In the genomic region with DNA sequence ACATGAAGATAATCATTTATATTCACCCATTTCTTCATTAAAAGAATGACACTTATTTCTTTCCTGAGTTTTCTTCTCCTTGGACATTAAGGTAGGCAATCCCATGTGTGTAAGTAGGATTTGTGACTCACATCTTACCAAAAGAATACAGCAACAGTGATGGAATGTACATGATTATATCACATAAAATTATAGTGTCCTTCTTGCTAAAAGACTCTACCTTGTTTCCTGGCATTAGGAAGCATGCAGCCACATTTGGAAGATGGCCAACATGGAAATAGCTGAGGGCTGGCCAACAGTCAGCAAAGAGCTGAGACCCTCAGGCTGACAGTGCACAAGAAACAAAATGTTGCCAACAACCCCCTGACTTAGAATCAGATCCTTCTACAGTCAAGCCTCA, we compare ENCODE assay signal across 20 cellular contexts.
DNase-seq lines count a peak whose midpoint lies in the region; ATAC-seq and TF ChIP-seq lines count a peak whose summit lies in the region.
"Had no signal": no experiment of that assay in that cellular context is flagged by ENCODE, and none has a peak within 500 bp of the region (broad histone marks: within the 10 kb centered on the region; RNA-seq: fewer than 3 reads in every experiment).

No MANE protein-coding gene starts in this region.

- peaks cover 6% of the 10 kb centered on the region for H3F3A ChIP-seq in SK-N-SH (replicated peaks; ENCODE audit: insufficient read depth)

- no peak for ATAC-seq in HG02973 (IDR thresholded peaks at IDR 0.05; ENCODE audit: unreplicated experiment)
- ATAC-seq: activated CD4-positive, alpha-beta T cell treated with anti-CD3 and anti-CD28 coated beads for 36 hours; activated naive CD4-positive, alpha-beta T cell treated with anti-CD3 and anti-CD28 coated beads, Interleukin-2, amount 50 U/mL, for 72 hours; CD8-positive, alpha-beta T cell; gastroesophageal sphincter; T-cell had no signal

- peak; percentile 50 for DNase-seq in HCEC 1CT
- DNase-seq in SK-N-SH: peak; percentile 24
- DNase-seq in epithelial cell of esophagus (ENCODE audit: low read depth): peak; percentile 59
- DNase-seq in non-pigmented ciliary epithelial cell (ENCODE audit: low read depth): peak; percentile 17
- no peak for DNase-seq in NCI-H1436 (lab: John Stamatoyannopoulos, UW)
- DNase-seq in medulla oblongata (ENCODE audit: extremely low spot score): no peak
- DNase-seq: activated CD4-positive, alpha-beta T cell treated with anti-CD3 and anti-CD28 coated beads for 36 hours; brain microvascular endothelial cell; CD8-positive, alpha-beta T cell; DMS53; Kasumi-1; NCI-H1105; NCI-H510A; nephron progenitor cell; Right ventricle myocardium superior; stimulated activated naive CD4-positive, alpha-beta T cell; T-cell had no signal

- H3K9me2 ChIP-seq in SK-N-SH: no peaks in the 10 kb centered on the region

- POLR2A ChIA-PET in SK-N-SH (lab: Yijun Ruan, JAX): no interaction called here

- no peak overlapping the region for H3K4me2 ChIP-seq in SK-N-SH

- peaks cover 0 to 6% of the 10 kb centered on the region in 2 experiments; a peak in 1 of 4 replicates for H3K4me1 ChIP-seq in SK-N-SH (ENCODE audit: control insufficient read depth in 1 of 2, insufficient read depth in 2 of 2, low read depth in 1 of 2, low read length in 1 of 2)
- H3K4me1 ChIP-seq: gastroesophageal sphincter had no signal

- H3K79me2 ChIP-seq in SK-N-SH (ENCODE audit: insufficient read depth): no peaks in the 10 kb centered on the region

- no peak overlapping the region for H2AFZ ChIP-seq in SK-N-SH (ENCODE audit: low read depth)

- H3K36me3 ChIP-seq in SK-N-SH (replicated peaks in 1 of 2; ENCODE audit: control insufficient read depth in 1 of 2, insufficient read depth in 2 of 2, low read length in 1 of 2): no peaks in the 10 kb centered on the region
- H3K36me3 ChIP-seq: brain microvascular endothelial cell, gastroesophageal sphincter had no signal

- no peak overlapping the region for H3K9ac ChIP-seq in SK-N-SH

- no peak for TF ChIP-seq RAD21 in SK-N-SH (IDR thresholded peaks at IDR 0.05; ENCODE audit: low read length)

- H4K20me1 ChIP-seq in SK-N-SH (ENCODE audit: insufficient read depth): no peaks in the 10 kb centered on the region

- CTCF ChIA-PET in SK-N-SH (lab: Yijun Ruan, JAX): no interaction called here

- TF ChIP-seq CTCF in SK-N-SH (IDR thresholded peaks at IDR 0.05) (no peak), epithelial cell of esophagus (IDR thresholded peaks at IDR 0.05; ENCODE audit: insufficient read depth, low read depth, low read length, missing control alignments) (no peak)

- H3K4me3 ChIP-seq in SK-N-SH (ENCODE audit: low read depth in 2 of 2, low read length in 1 of 2) (no peak overlapping the region), epithelial cell of esophagus (ENCODE audit: low read length) (no peak overlapping the region)
- H3K4me3 ChIP-seq: gastroesophageal sphincter had no signal

- peak in 1 of 2 experiments; percentile 28; a peak in 1 of 4 replicates for TF ChIP-seq EP300 in SK-N-SH (IDR thresholded peaks at IDR 0.05; ENCODE audit: borderline replicate concordance in 1 of 2, low read depth in 1 of 2, low read length in 1 of 2)

- H3K27ac ChIP-seq in SK-N-SH (ENCODE audit: low read depth in 2 of 2, low read length in 1 of 2): no peak overlapping the region
- H3K27ac ChIP-seq: brain microvascular endothelial cell, gastroesophageal sphincter had no signal

- no peaks in the 10 kb centered on the region for H3K27me3 ChIP-seq in SK-N-SH (ENCODE audit: insufficient read depth)
- H3K27me3 ChIP-seq: brain microvascular endothelial cell, gastroesophageal sphincter had no signal

- H3K9me3 ChIP-seq in SK-N-SH: no peaks in the 10 kb centered on the region
- H3K9me3 ChIP-seq: gastroesophageal sphincter had no signal

TF ChIP-seq in SK-N-SH, 30 proteins besides CTCF, POLR2A, EP300 and RAD21:
- TF ChIP-seq SMC3 (IDR thresholded peaks at IDR 0.05; ENCODE audit: low read depth, low read length): no peak
- TF ChIP-seq POLR2AphosphoS5 (IDR thresholded peaks at IDR 0.05; ENCODE audit: low read depth, low read length): no peak
- no peak for TF ChIP-seq MXI1 (IDR thresholded peaks at IDR 0.05; ENCODE audit: low read depth, low read length)
- TF ChIP-seq NFIC (IDR thresholded peaks at IDR 0.05; ENCODE audit: borderline replicate concordance): peak; percentile 65
- TF ChIP-seq, protein P1, sequence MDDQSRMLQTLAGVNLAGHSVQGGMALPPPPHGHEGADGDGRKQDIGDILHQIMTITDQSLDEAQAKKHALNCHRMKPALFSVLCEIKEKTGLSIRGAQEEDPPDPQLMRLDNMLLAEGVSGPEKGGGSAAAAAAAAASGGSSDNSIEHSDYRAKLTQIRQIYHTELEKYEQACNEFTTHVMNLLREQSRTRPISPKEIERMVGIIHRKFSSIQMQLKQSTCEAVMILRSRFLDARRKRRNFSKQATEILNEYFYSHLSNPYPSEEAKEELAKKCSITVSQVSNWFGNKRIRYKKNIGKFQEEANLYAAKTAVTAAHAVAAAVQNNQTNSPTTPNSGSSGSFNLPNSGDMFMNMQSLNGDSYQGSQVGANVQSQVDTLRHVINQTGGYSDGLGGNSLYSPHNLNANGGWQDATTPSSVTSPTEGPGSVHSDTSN (IDR thresholded peaks at IDR 0.05): no peak
- TF ChIP-seq TEAD4 (IDR thresholded peaks at IDR 0.05; ENCODE audit: borderline replicate concordance, insufficient read depth): no peak
- no peak for TF ChIP-seq FOXJ3 (CRISPR knock-in tag; IDR thresholded peaks at IDR 0.05)
- TF ChIP-seq RCOR1 (IDR thresholded peaks at IDR 0.05; ENCODE audit: low read length): no peak
- TF ChIP-seq CHD2 (IDR thresholded peaks at IDR 0.05; ENCODE audit: low read length, partially characterized antibody): no peak
- no peak for TF ChIP-seq RXRA (IDR thresholded peaks at IDR 0.05; ENCODE audit: borderline replicate concordance, low read depth)
- TF ChIP-seq REST (IDR thresholded peaks at IDR 0.05; ENCODE audit: low read depth, low read length): no peak
- TF ChIP-seq MAX (IDR thresholded peaks at IDR 0.05; ENCODE audit: low read depth): no peak
- TF ChIP-seq RFX5 (IDR thresholded peaks at IDR 0.05; ENCODE audit: low read length): no peak
- TF ChIP-seq JUND (IDR thresholded peaks at IDR 0.05): peak; percentile 19; the same call in 1 of the 2 replicates
- TF ChIP-seq FOSL2 (IDR thresholded peaks at IDR 0.05; ENCODE audit: borderline replicate concordance, low read depth): peak; percentile 28; the same call in 1 of the 2 replicates
- TF ChIP-seq SIN3A (IDR thresholded peaks at IDR 0.05; ENCODE audit: borderline replicate concordance, low read depth, low read length): no peak
- TF ChIP-seq TCF12 (IDR thresholded peaks at IDR 0.05): no peak
- TF ChIP-seq FOXM1 (IDR thresholded peaks at IDR 0.05; ENCODE audit: low read depth): no peak
- TF ChIP-seq USF1 (IDR thresholded peaks at IDR 0.05; ENCODE audit: borderline replicate concordance, low read depth): no peak
- TF ChIP-seq TAF1 (IDR thresholded peaks at IDR 0.05; ENCODE audit: borderline replicate concordance, low read depth, low read length): no peak

Comparison
In these comparisons a context has a peak if more than half of its experiments do, and no peak if none do; other contexts are left out.
1. DNase-seq: peak in HCEC 1CT (single experiment), SK-N-SH (single experiment), epithelial cell of esophagus (single experiment) and non-pigmented ciliary epithelial cell (single experiment); none in NCI-H1436 (single experiment) and medulla oblongata (single experiment).